ENCODE assay signal across 1 cellular context in the genomic region with DNA sequence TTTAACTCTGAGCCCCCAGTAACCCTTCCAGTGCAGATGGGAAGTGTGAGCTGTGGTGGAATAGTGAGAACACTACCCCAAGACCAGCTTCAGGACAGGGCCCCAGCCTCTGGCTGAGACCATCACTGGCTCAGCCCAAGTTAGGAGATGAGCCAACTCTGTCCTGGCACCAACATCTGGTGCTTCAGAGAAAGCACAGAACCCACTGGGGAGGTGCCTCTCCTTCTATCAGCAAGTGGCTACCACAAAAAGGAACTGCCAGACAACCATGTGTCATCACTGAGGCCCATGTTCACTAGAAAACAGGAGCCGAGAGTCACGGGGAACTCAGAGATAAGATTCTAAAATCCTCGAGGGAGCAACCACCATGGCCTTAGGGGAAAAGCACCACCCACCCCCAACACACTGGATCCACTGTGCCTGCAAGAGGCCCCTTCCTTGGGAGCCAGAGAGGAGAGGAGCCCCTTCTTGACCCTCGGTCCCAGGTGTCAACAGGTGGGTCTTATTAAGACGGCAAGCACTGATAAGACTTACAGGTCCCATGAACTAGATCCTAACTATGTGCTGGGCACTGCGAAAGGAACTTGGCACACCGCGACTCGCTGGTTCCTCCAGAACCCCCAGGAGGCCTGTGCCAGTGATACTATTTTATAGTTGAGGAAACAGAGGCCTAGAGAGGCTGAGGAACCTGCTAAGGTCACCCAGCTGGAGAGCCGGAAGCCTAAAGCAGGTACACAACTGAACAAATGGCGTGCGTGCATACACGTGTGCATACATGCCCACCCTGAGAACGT.
TF ChIP-seq lines count a peak whose summit lies in the region.

No MANE protein-coding gene starts in this region.

TF ChIP-seq in K562, 482 proteins besides CTCF, POLR2A, EP300 and RAD21 (continued from another document):
- TF ChIP-seq, protein P1, sequence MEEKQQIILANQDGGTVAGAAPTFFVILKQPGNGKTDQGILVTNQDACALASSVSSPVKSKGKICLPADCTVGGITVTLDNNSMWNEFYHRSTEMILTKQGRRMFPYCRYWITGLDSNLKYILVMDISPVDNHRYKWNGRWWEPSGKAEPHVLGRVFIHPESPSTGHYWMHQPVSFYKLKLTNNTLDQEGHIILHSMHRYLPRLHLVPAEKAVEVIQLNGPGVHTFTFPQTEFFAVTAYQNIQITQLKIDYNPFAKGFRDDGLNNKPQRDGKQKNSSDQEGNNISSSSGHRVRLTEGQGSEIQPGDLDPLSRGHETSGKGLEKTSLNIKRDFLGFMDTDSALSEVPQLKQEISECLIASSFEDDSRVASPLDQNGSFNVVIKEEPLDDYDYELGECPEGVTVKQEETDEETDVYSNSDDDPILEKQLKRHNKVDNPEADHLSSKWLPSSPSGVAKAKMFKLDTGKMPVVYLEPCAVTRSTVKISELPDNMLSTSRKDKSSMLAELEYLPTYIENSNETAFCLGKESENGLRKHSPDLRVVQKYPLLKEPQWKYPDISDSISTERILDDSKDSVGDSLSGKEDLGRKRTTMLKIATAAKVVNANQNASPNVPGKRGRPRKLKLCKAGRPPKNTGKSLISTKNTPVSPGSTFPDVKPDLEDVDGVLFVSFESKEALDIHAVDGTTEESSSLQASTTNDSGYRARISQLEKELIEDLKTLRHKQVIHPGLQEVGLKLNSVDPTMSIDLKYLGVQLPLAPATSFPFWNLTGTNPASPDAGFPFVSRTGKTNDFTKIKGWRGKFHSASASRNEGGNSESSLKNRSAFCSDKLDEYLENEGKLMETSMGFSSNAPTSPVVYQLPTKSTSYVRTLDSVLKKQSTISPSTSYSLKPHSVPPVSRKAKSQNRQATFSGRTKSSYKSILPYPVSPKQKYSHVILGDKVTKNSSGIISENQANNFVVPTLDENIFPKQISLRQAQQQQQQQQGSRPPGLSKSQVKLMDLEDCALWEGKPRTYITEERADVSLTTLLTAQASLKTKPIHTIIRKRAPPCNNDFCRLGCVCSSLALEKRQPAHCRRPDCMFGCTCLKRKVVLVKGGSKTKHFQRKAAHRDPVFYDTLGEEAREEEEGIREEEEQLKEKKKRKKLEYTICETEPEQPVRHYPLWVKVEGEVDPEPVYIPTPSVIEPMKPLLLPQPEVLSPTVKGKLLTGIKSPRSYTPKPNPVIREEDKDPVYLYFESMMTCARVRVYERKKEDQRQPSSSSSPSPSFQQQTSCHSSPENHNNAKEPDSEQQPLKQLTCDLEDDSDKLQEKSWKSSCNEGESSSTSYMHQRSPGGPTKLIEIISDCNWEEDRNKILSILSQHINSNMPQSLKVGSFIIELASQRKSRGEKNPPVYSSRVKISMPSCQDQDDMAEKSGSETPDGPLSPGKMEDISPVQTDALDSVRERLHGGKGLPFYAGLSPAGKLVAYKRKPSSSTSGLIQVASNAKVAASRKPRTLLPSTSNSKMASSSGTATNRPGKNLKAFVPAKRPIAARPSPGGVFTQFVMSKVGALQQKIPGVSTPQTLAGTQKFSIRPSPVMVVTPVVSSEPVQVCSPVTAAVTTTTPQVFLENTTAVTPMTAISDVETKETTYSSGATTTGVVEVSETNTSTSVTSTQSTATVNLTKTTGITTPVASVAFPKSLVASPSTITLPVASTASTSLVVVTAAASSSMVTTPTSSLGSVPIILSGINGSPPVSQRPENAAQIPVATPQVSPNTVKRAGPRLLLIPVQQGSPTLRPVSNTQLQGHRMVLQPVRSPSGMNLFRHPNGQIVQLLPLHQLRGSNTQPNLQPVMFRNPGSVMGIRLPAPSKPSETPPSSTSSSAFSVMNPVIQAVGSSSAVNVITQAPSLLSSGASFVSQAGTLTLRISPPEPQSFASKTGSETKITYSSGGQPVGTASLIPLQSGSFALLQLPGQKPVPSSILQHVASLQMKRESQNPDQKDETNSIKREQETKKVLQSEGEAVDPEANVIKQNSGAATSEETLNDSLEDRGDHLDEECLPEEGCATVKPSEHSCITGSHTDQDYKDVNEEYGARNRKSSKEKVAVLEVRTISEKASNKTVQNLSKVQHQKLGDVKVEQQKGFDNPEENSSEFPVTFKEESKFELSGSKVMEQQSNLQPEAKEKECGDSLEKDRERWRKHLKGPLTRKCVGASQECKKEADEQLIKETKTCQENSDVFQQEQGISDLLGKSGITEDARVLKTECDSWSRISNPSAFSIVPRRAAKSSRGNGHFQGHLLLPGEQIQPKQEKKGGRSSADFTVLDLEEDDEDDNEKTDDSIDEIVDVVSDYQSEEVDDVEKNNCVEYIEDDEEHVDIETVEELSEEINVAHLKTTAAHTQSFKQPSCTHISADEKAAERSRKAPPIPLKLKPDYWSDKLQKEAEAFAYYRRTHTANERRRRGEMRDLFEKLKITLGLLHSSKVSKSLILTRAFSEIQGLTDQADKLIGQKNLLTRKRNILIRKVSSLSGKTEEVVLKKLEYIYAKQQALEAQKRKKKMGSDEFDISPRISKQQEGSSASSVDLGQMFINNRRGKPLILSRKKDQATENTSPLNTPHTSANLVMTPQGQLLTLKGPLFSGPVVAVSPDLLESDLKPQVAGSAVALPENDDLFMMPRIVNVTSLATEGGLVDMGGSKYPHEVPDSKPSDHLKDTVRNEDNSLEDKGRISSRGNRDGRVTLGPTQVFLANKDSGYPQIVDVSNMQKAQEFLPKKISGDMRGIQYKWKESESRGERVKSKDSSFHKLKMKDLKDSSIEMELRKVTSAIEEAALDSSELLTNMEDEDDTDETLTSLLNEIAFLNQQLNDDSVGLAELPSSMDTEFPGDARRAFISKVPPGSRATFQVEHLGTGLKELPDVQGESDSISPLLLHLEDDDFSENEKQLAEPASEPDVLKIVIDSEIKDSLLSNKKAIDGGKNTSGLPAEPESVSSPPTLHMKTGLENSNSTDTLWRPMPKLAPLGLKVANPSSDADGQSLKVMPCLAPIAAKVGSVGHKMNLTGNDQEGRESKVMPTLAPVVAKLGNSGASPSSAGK (IDR thresholded peaks at IDR 0.05) = peak; percentile 36; the same call in 1 of the 2 replicates
- peak; percentile 73; the same call in 1 of the 2 replicates for TF ChIP-seq ZNF766 (CRISPR knock-in tag; conservative IDR thresholded peaks at IDR 0.05)
- no peak for TF ChIP-seq RBM17 (IDR thresholded peaks at IDR 0.05; ENCODE audit: borderline replicate concordance, low read depth, low read length)
- TF ChIP-seq CBFA2T3 (IDR thresholded peaks at IDR 0.05) = peak; percentile 46
- peak; percentile 44 for TF ChIP-seq GABPA (tag; conservative IDR thresholded peaks at IDR 0.05; ENCODE audit: low read depth)
- TF ChIP-seq, protein P2, sequence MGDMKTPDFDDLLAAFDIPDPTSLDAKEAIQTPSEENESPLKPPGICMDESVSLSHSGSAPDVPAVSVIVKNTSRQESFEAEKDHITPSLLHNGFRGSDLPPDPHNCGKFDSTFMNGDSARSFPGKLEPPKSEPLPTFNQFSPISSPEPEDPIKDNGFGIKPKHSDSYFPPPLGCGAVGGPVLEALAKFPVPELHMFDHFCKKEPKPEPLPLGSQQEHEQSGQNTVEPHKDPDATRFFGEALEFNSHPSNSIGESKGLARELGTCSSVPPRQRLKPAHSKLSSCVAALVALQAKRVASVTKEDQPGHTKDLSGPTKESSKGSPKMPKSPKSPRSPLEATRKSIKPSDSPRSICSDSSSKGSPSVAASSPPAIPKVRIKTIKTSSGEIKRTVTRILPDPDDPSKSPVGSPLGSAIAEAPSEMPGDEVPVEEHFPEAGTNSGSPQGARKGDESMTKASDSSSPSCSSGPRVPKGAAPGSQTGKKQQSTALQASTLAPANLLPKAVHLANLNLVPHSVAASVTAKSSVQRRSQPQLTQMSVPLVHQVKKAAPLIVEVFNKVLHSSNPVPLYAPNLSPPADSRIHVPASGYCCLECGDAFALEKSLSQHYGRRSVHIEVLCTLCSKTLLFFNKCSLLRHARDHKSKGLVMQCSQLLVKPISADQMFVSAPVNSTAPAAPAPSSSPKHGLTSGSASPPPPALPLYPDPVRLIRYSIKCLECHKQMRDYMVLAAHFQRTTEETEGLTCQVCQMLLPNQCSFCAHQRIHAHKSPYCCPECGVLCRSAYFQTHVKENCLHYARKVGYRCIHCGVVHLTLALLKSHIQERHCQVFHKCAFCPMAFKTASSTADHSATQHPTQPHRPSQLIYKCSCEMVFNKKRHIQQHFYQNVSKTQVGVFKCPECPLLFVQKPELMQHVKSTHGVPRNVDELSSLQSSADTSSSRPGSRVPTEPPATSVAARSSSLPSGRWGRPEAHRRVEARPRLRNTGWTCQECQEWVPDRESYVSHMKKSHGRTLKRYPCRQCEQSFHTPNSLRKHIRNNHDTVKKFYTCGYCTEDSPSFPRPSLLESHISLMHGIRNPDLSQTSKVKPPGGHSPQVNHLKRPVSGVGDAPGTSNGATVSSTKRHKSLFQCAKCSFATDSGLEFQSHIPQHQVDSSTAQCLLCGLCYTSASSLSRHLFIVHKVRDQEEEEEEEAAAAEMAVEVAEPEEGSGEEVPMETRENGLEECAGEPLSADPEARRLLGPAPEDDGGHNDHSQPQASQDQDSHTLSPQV (IDR thresholded peaks at IDR 0.05) = peak; percentile 24; the same call in 1 of the 2 replicates
- peak; percentile 58 for TF ChIP-seq FOSL1 (tag; conservative IDR thresholded peaks at IDR 0.05)
- TF ChIP-seq BHLHE40 (IDR thresholded peaks at IDR 0.05; ENCODE audit: low read length) = peak; percentile 55; the same call in 1 of the 2 replicates
- TF ChIP-seq, protein P3, sequence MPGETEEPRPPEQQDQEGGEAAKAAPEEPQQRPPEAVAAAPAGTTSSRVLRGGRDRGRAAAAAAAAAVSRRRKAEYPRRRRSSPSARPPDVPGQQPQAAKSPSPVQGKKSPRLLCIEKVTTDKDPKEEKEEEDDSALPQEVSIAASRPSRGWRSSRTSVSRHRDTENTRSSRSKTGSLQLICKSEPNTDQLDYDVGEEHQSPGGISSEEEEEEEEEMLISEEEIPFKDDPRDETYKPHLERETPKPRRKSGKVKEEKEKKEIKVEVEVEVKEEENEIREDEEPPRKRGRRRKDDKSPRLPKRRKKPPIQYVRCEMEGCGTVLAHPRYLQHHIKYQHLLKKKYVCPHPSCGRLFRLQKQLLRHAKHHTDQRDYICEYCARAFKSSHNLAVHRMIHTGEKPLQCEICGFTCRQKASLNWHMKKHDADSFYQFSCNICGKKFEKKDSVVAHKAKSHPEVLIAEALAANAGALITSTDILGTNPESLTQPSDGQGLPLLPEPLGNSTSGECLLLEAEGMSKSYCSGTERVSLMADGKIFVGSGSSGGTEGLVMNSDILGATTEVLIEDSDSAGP (CRISPR knock-in tag; IDR thresholded peaks at IDR 0.05) = 0 out of 2 replicates have a peak, but pooled peaks have one; percentile 15
- TF ChIP-seq ZNF311 (CRISPR knock-in tag; IDR thresholded peaks at IDR 0.05) = no peak
- no peak for TF ChIP-seq POLR2B (IDR thresholded peaks at IDR 0.05; ENCODE audit: low read depth, partially characterized antibody)
- no peak for TF ChIP-seq CC2D1A (IDR thresholded peaks at IDR 0.05)
- TF ChIP-seq FOXK1 (CRISPR knock-in tag; IDR thresholded peaks at IDR 0.05; ENCODE audit: borderline replicate concordance) = no peak
- TF ChIP-seq, protein P4, sequence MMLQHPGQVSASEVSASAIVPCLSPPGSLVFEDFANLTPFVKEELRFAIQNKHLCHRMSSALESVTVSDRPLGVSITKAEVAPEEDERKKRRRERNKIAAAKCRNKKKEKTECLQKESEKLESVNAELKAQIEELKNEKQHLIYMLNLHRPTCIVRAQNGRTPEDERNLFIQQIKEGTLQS (IDR thresholded peaks at IDR 0.05) = peak; percentile 11; the same call in 1 of the 2 replicates
- TF ChIP-seq, protein P4 (CRISPR knock-in tag; conservative IDR thresholded peaks at IDR 0.05) = no peak
- TF ChIP-seq, protein P5, sequence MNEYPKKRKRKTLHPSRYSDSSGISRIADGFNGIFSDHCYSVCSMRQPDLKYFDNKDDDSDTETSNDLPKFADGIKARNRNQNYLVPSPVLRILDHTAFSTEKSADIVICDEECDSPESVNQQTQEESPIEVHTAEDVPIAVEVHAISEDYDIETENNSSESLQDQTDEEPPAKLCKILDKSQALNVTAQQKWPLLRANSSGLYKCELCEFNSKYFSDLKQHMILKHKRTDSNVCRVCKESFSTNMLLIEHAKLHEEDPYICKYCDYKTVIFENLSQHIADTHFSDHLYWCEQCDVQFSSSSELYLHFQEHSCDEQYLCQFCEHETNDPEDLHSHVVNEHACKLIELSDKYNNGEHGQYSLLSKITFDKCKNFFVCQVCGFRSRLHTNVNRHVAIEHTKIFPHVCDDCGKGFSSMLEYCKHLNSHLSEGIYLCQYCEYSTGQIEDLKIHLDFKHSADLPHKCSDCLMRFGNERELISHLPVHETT (CRISPR knock-in tag; conservative IDR thresholded peaks at IDR 0.05 in 1 of 2, IDR thresholded peaks at IDR 0.05 in 1 of 2) = peak in 1 of 2 experiments; percentile 56; a peak in 1 of 4 replicates
- TF ChIP-seq RUNX1 (IDR thresholded peaks at IDR 0.05; ENCODE audit: low read depth) = no peak
